In genomic region chr11:66697988-66698387, GRCh38 we compare ENCODE assay signal across 9 cellular contexts. TPM values are rescaled to one million over a fixed set of nuclear protein-coding genes. Genes with fewer than 3 reads are reported as not detected.
"Had no signal": no experiment of that assay in that cellular context is flagged by ENCODE, and none has a peak within 500 bp of the region (broad histone marks: within the 10 kb centered on the region; RNA-seq: fewer than 3 reads in every experiment).

No MANE protein-coding gene starts in this region.

- H3K4me3 Mint-ChIP-seq: HFFc6 had no signal

- H3K4me3 ChIP-seq: GM23248, HAP-1 had no signal

- H3K4me1 ChIP-seq: HAP-1 had no signal

- H3K27ac Mint-ChIP-seq: HFFc6 had no signal

- H3K9ac ChIP-seq: GM23248 had no signal

- ATAC-seq: HCT116 had no signal

- H3K27ac ChIP-seq: GM23248 had no signal

- H3K27me3 Mint-ChIP-seq: IgD-negative memory B cell had no signal

- H2AFZ ChIP-seq: GM23248 had no signal

- FAIRE-seq: HTR-8/SVneo had no signal

- H3K9me3 ChIP-seq: HAP-1 had no signal

- DNase-seq: GM23248, GOT3, H7, HFFc6, KG1 had no signal

RNA-seq across cellular contexts. Expression of gene SPTBN2, which starts 31.0 kb away (rescaled TPM):
- polyA plus RNA-seq: GM23248, IgD-negative memory B cell had no signal
